Comparison of ENCODE assay signal across 13 cellular contexts in genomic region chr15:78050851-78051250, GRCh38. TPM values are rescaled to one million over a fixed set of nuclear protein-coding genes. Genes with fewer than 3 reads are reported as not detected.
DNase-seq lines count a peak whose midpoint lies in the region; ATAC-seq lines count a peak whose summit lies in the region.
"Had no signal": no experiment of that assay in that cellular context is flagged by ENCODE, and none has a peak within 500 bp of the region (broad histone marks: within the 10 kb centered on the region; RNA-seq: fewer than 3 reads in every experiment).

No MANE protein-coding gene starts in this region.

- no peak overlapping the region for H4K91ac ChIP-seq in mesenchymal stem cell (ENCODE audit: low read length)

- H3K4me3 ChIP-seq in mesenchymal stem cell (ENCODE audit: insufficient read depth in 1 of 2, low read depth in 1 of 2, low read length in 2 of 2): no peak overlapping the region
- H3K4me3 ChIP-seq: MG63, mucosa of descending colon, thoracic aorta had no signal

- no peak overlapping the region for H2BK12ac ChIP-seq in mesenchymal stem cell (ENCODE audit: low read length in 2 of 2)

- peak; percentile 53 for DNase-seq in stimulated activated CD4-positive, alpha-beta T cell treated with anti-CD3 and anti-CD28 coated beads, Interleukin-2, amount 100 ng/mL, for 4 hours (ENCODE audit: low read depth)
- no peak for DNase-seq in stimulated activated CD4-positive, alpha-beta T cell treated with anti-CD3 and anti-CD28 coated beads, Interleukin-2, amount 100 ng/mL, for 48 hours
- peak; percentile 44 to 58 for DNase-seq in activated CD4-positive, alpha-beta T cell treated with anti-CD3 and anti-CD28 coated beads, Interleukin-2, amount 50 U/mL, for 4 hours
- DNase-seq in mesenchymal stem cell: peak; percentile 34
- no peak for DNase-seq in retina
- no peak for DNase-seq in SW480 (ENCODE audit: low spot score)
- DNase-seq: activated B cell treated with CpG ODN at 0.5 μM for 24 hours; MG63; NK-92 treated with Interleukin-12 subunit alpha and Interleukin-12 subunit beta, amount 100 ng/mL, for 24 hours had no signal

- H3K14ac ChIP-seq in mesenchymal stem cell (ENCODE audit: low read length in 2 of 2): no peak overlapping the region

- H3K4me2 ChIP-seq in mesenchymal stem cell (ENCODE audit: low read length, poor library complexity, severe bottlenecking): no peak overlapping the region

- no peak overlapping the region for H3K23ac ChIP-seq in mesenchymal stem cell (ENCODE audit: low read length in 2 of 2)

- no peak overlapping the region for H3K9ac ChIP-seq in mesenchymal stem cell (ENCODE audit: low read length)

- no peak overlapping the region for H2AFZ ChIP-seq in mesenchymal stem cell (ENCODE audit: low read depth, low read length)

- H3K36me3 ChIP-seq in mesenchymal stem cell (ENCODE audit: control insufficient read depth in 1 of 2, insufficient read depth in 2 of 2, low read depth in 1 of 2, low read length in 2 of 2): peaks cover 21 to 31% of the 10 kb centered on the region in 2 experiments

- no peak overlapping the region for H3K18ac ChIP-seq in mesenchymal stem cell (ENCODE audit: low read depth in 1 of 2, low read length in 2 of 2)

- peak overlapping the region; percentile 64 for H3K27ac ChIP-seq in mesenchymal stem cell (ENCODE audit: low read length, poor library complexity, severe bottlenecking)
- H3K27ac ChIP-seq: thoracic aorta had no signal

- H3K4ac ChIP-seq in mesenchymal stem cell (ENCODE audit: low read depth in 1 of 2, low read length in 2 of 2): no peak overlapping the region

- no peak overlapping the region for H2BK15ac ChIP-seq in mesenchymal stem cell (ENCODE audit: low read depth, poor library complexity, severe bottlenecking)

- no peak overlapping the region for H2BK5ac ChIP-seq in mesenchymal stem cell (ENCODE audit: low read depth, low read length, poor library complexity, severe bottlenecking)

- no peaks in the 10 kb centered on the region for H3K9me3 ChIP-seq in mesenchymal stem cell (ENCODE audit: control insufficient read depth, low read length)
- H3K9me3 ChIP-seq: MG63, mucosa of descending colon, thoracic aorta had no signal

- H4K8ac ChIP-seq in mesenchymal stem cell (ENCODE audit: low read length): no peak overlapping the region

- no peak overlapping the region for H2BK120ac ChIP-seq in mesenchymal stem cell (ENCODE audit: low read depth, low read length)

- no peak for ATAC-seq in GM19467 (IDR thresholded peaks at IDR 0.05; ENCODE audit: unreplicated experiment)
- no peak for ATAC-seq in HG03460 (IDR thresholded peaks at IDR 0.05; ENCODE audit: unreplicated experiment)

- H3K4me1 ChIP-seq in mesenchymal stem cell (ENCODE audit: control insufficient read depth, insufficient read depth, low read depth, low read length): peaks cover 29% of the 10 kb centered on the region

- no peaks in the 10 kb centered on the region for H3K27me3 ChIP-seq in mesenchymal stem cell (ENCODE audit: control insufficient read depth in 1 of 2, insufficient read depth in 1 of 2, low read length in 2 of 2)
- H3K27me3 ChIP-seq: MG63 had no signal

- H3K79me1 ChIP-seq in mesenchymal stem cell (replicated peaks; ENCODE audit: low read length, poor library complexity, severe bottlenecking): peaks cover 20% of the 10 kb centered on the region

- 96% methylated on average over 1 of the region's 1 CpG for WGBS in mesenchymal stem cell

- no peak overlapping the region for H2AK5ac ChIP-seq in mesenchymal stem cell (ENCODE audit: low read length, severe bottlenecking)

RNA-seq across cellular contexts. Expression of gene TBC1D2B, which starts 26.7 kb away (rescaled TPM):
- 43.1 TPM for polyA plus RNA-seq in mesenchymal stem cell (2013, experiment 1 of 2)
- polyA plus RNA-seq in mesenchymal stem cell (2013, experiment 2 of 2): 41.2 TPM

RNA-seq across cellular contexts. Expression of gene SH2D7, which starts 41.5 kb away (rescaled TPM):
- polyA plus RNA-seq in mesenchymal stem cell (2013, experiment 1 of 2): 0.01 TPM
- polyA plus RNA-seq in mesenchymal stem cell (2013, experiment 2 of 2): 0.01 TPM

Comparison
In these comparisons a context has a peak if more than half of its experiments do, and no peak if none do; other contexts are left out.
1. DNase-seq: peak in stimulated activated CD4-positive, alpha-beta T cell treated with anti-CD3 and anti-CD28 coated beads, Interleukin-2, amount 100 ng/mL, for 4 hours (single experiment), activated CD4-positive, alpha-beta T cell treated with anti-CD3 and anti-CD28 coated beads, Interleukin-2, amount 50 U/mL, for 4 hours (2 of 2) and mesenchymal stem cell (single experiment); none in stimulated activated CD4-positive, alpha-beta T cell treated with anti-CD3 and anti-CD28 coated beads, Interleukin-2, amount 100 ng/mL, for 48 hours (0 of 2), retina (single experiment) and SW480 (single experiment).